Comparison of ENCODE assay signal across 17 cellular contexts in the genomic region with DNA sequence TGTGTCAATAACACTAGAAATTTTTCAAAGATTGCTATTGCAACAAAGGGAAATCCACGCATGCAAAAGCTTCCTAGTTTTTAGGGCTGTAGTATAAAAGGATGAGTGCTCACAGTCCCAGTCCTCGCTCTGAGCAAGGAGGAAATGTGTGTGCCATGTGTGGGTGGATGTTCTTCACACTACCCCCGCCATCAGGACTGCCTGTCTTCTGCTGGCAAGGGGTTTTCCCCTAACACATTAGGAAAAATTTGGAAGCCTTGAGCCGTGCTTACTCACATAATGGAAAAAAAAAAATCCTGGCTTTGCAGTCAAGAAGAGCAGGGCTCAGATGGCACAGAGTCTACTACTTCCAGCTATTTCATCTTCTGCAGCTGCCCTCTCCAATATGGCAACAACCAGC.
A peak's percentile ranks its signal among the peaks of the same experiment; 100 is the strongest.
DNase-seq lines count a peak whose midpoint lies in the region; ATAC-seq and TF ChIP-seq lines count a peak whose summit lies in the region.
"Had no signal": no experiment of that assay in that cellular context is flagged by ENCODE, and none has a peak within 500 bp of the region (broad histone marks: within the 10 kb centered on the region; RNA-seq: fewer than 3 reads in every experiment).

No MANE protein-coding gene starts in this region.

- BruUV-seq in PC-3 (replicated peaks; lab: Mats Ljungman, UMichigan): no TSS peak

- H3K79me2 ChIP-seq in PC-3 (ENCODE audit: low read length): no peaks in the 10 kb centered on the region
- H3K79me2 ChIP-seq in Karpas-422 (ENCODE audit: low read length): no peaks in the 10 kb centered on the region

- POLR2A ChIA-PET in PC-3 (lab: Charles Lee; ENCODE audit: unreplicated experiment): no interaction called here

- H3F3A ChIP-seq in PC-3 (ENCODE audit: low read length, unreplicated experiment): no peaks in the 10 kb centered on the region

- H3K9me2 ChIP-seq in PC-3 (replicated peaks; ENCODE audit: low read length): no peaks in the 10 kb centered on the region
- no peaks in the 10 kb centered on the region for H3K9me2 ChIP-seq in Karpas-422 (replicated peaks; ENCODE audit: insufficient read depth, low read length)

- ATAC-seq in heart left ventricle: peak in 3 of 4 donors; percentile 16 to 54 (median 46)
- no peak for ATAC-seq in PC-3
- ATAC-seq: activated naive CD8-positive, alpha-beta T cell treated with anti-CD3 and anti-CD28 coated beads, Interleukin-2, amount 50 U/mL, for 24 hours had no signal

- H3K27ac ChIP-seq in heart left ventricle: no peak overlapping the region
- H3K27ac ChIP-seq in left ventricle myocardium inferior (replicated peaks): no peak overlapping the region
- no peak overlapping the region for H3K27ac ChIP-seq in dorsolateral prefrontal cortex
- no peak overlapping the region for H3K27ac ChIP-seq in PC-3 (ENCODE audit: low read length)
- no peak overlapping the region for H3K27ac ChIP-seq in sigmoid colon
- no peak overlapping the region for H3K27ac ChIP-seq in Karpas-422 (ENCODE audit: low read length)
- H3K27ac ChIP-seq: cardiac muscle cell had no signal

- H3K4me1 ChIP-seq in heart left ventricle (no peaks in the 10 kb centered on the region), left ventricle myocardium inferior (no peaks in the 10 kb centered on the region), PC-3 (ENCODE audit: insufficient read depth, low read length) (no peaks in the 10 kb centered on the region), sigmoid colon (peaks cover 0 to 11% (median 3%) of the 10 kb centered on the region in 4 donors), Karpas-422 (ENCODE audit: low read length) (no peaks in the 10 kb centered on the region)
- H3K4me1 ChIP-seq: Caco-2 had no signal

- intact Hi-C loops in heart left ventricle (cut with DNase I): no loop called here
- intact Hi-C loops in left ventricle myocardium inferior (cut with micrococcal nuclease): no loop called here
- intact Hi-C loops in dorsolateral prefrontal cortex (cut with DNase I): loop anchor here in 1 of 2 donors (10.0 kb wide), 1 partner anchor 641 kb away; no protein-coding TSS in a partner anchor
- intact Hi-C loops in PC-3 (cut with micrococcal nuclease): no loop called here
- intact Hi-C loops in sigmoid colon (cut with DNase I): no loop called here

- no peak for TF ChIP-seq CTCF in heart left ventricle (IDR thresholded peaks at IDR 0.05)
- TF ChIP-seq CTCF in left ventricle myocardium inferior (IDR thresholded peaks at IDR 0.05; ENCODE audit: borderline replicate concordance): no peak
- no peak for TF ChIP-seq CTCF in dorsolateral prefrontal cortex (IDR thresholded peaks at IDR 0.05 in 54 of 56, conservative IDR thresholded peaks at IDR 0.05 in 2 of 56; ENCODE audit: low read depth in 1 of 56, partially characterized antibody in 56 of 56)
- TF ChIP-seq CTCF in PC-3 (conservative IDR thresholded peaks at IDR 0.05; ENCODE audit: low read depth, low read length): no peak
- TF ChIP-seq CTCF in sigmoid colon (IDR thresholded peaks at IDR 0.05): no peak

- no peaks in the 10 kb centered on the region for H3K27me3 ChIP-seq in heart left ventricle
- H3K27me3 ChIP-seq in left ventricle myocardium inferior (ENCODE audit: low read depth): no peaks in the 10 kb centered on the region
- H3K27me3 ChIP-seq in dorsolateral prefrontal cortex: peaks cover 0 to 12% (median 0%) of the 10 kb centered on the region in 45 donors
- no peaks in the 10 kb centered on the region for H3K27me3 ChIP-seq in PC-3 (ENCODE audit: low read length)
- H3K27me3 ChIP-seq in sigmoid colon: no peaks in the 10 kb centered on the region
- no peaks in the 10 kb centered on the region for H3K27me3 ChIP-seq in Karpas-422 (ENCODE audit: low read length)
- H3K27me3 ChIP-seq: cardiac muscle cell had no signal

- CTCF ChIA-PET in PC-3 (lab: Charles Lee): no interaction called here

- H3K4me3 ChIP-seq in heart left ventricle: no peak overlapping the region
- no peak overlapping the region for H3K4me3 ChIP-seq in left ventricle myocardium inferior
- no peak overlapping the region for H3K4me3 ChIP-seq in dorsolateral prefrontal cortex
- no peak overlapping the region for H3K4me3 ChIP-seq in PC-3 (ENCODE audit: low read length)
- no peak overlapping the region for H3K4me3 ChIP-seq in sigmoid colon
- H3K4me3 ChIP-seq in Karpas-422 (ENCODE audit: low read length): no peak overlapping the region
- H3K4me3 ChIP-seq: cardiac muscle cell had no signal

- DNase-seq in heart left ventricle: no peak
- DNase-seq in left ventricle myocardium inferior: no peak
- DNase-seq in dorsolateral prefrontal cortex: peak in 7 of 10 donors; percentile 33 to 70 (median 50)
- peak; percentile 42 for DNase-seq in middle frontal gyrus (ENCODE audit: extremely low spot score, low spot score)
- DNase-seq in PC-3: no peak
- no peak for DNase-seq in sigmoid colon
- no peak for DNase-seq in Karpas-422
- no peak for DNase-seq in NCI-H510A treated with DMSO at 0.1 percent for 48 hours (lab: John Stamatoyannopoulos, UW)
- DNase-seq: activated CD4-positive, alpha-beta T cell treated with anti-CD3 and anti-CD28 coated beads for 48 hours; activated naive CD8-positive, alpha-beta T cell treated with anti-CD3 and anti-CD28 coated beads, Interleukin-2, amount 50 U/mL, for 24 hours; Caco-2; HCEC 1CT; NCI-H1436 treated with DMSO at 0.1 percent for 48 hours; NCI-H226; nephron progenitor cell; NK-92 treated with Interleukin-12 subunit alpha and Interleukin-12 subunit beta, amount 100 ng/mL, for 24 hours had no signal

- H3K36me3 ChIP-seq in heart left ventricle: no peaks in the 10 kb centered on the region
- H3K36me3 ChIP-seq in left ventricle myocardium inferior: no peaks in the 10 kb centered on the region
- H3K36me3 ChIP-seq in PC-3 (ENCODE audit: low read depth, low read length): no peaks in the 10 kb centered on the region
- H3K36me3 ChIP-seq in sigmoid colon: no peaks in the 10 kb centered on the region
- no peaks in the 10 kb centered on the region for H3K36me3 ChIP-seq in Karpas-422 (ENCODE audit: insufficient read depth, low read length)
- H3K36me3 ChIP-seq: cardiac muscle cell had no signal

- no peak for TF ChIP-seq EP300 in sigmoid colon (IDR thresholded peaks at IDR 0.05)

- H3K9ac ChIP-seq in PC-3 (ENCODE audit: low read length): no peak overlapping the region
- H3K9ac ChIP-seq in Karpas-422 (ENCODE audit: low read length): no peak overlapping the region

- TF ChIP-seq POLR2A in heart left ventricle (IDR thresholded peaks at IDR 0.05): no peak
- TF ChIP-seq POLR2A in sigmoid colon (IDR thresholded peaks at IDR 0.05): no peak

- H4K20me1 ChIP-seq in PC-3 (ENCODE audit: low read length) (no peaks in the 10 kb centered on the region), Karpas-422 (ENCODE audit: insufficient read depth, low read depth, low read length) (no peaks in the 10 kb centered on the region)

- H3K9me3 ChIP-seq in heart left ventricle (no peaks in the 10 kb centered on the region), left ventricle myocardium inferior (replicated peaks) (no peaks in the 10 kb centered on the region), PC-3 (ENCODE audit: low read length) (no peaks in the 10 kb centered on the region), sigmoid colon (no peaks in the 10 kb centered on the region), Karpas-422 (ENCODE audit: low read length) (no peaks in the 10 kb centered on the region)
- H3K9me3 ChIP-seq: Caco-2 had no signal

- H2AFZ ChIP-seq in PC-3 (ENCODE audit: low read length) (no peak overlapping the region), Karpas-422 (ENCODE audit: low read length) (no peak overlapping the region)

- no peak overlapping the region for H3K4me2 ChIP-seq in PC-3 (ENCODE audit: low read length)
- no peak overlapping the region for H3K4me2 ChIP-seq in Karpas-422 (ENCODE audit: low read depth, low read length, poor library complexity, severe bottlenecking)

- WGBS in heart left ventricle, 4 donors: 62 to 74% (median 70%) methylated on average over 4 of the region's 4 CpGs
- 73 to 76% methylated on average over 4 of the region's 4 CpGs for WGBS in sigmoid colon, 2 donors

Comparison
In these comparisons a context has a peak if more than half of its experiments do, and no peak if none do; other contexts are left out.
1. DNase-seq: peak in dorsolateral prefrontal cortex (7 of 10) and middle frontal gyrus (single experiment); none in heart left ventricle (0 of 5), left ventricle myocardium inferior (single experiment), PC-3 (single experiment), sigmoid colon (single experiment), Karpas-422 (single experiment) and NCI-H510A treated with DMSO at 0.1 percent for 48 hours (single experiment).